ENCODE assay signal across 26 cellular contexts in the genomic region with DNA sequence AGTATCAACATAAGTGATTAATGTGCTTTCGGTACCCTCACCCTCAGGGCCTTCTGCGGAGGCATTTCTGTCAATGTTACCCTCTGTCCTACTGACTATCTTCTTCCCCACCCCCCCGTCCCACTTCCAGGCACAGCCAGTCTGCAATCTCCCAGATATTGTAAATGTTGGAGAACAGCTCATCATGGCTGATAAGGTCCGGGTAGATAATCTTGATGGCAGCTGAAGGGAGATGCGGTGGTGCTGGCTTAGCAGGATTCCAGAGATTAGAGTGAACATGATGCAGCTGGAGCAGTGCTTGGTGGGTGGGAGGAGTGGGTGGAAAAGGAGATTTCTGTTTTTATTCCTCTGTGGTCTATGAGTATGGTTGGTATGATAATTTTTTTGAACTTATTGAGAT. TPM values are rescaled to one million over a fixed set of nuclear protein-coding genes. Genes with fewer than 3 reads are reported as not detected.
DNase-seq lines count a peak whose midpoint lies in the region; ATAC-seq, FAIRE-seq and TF ChIP-seq lines count a peak whose summit lies in the region.
"Had no signal": no experiment of that assay in that cellular context is flagged by ENCODE, and none has a peak within 500 bp of the region (broad histone marks: within the 10 kb centered on the region; RNA-seq: fewer than 3 reads in every experiment).

No MANE protein-coding gene starts in this region.

- no peak for TF ChIP-seq CTCF in K562 (IDR thresholded peaks at IDR 0.05 in 2 of 3, conservative IDR thresholded peaks at IDR 0.05 in 1 of 3; ENCODE audit: insufficient read depth in 2 of 3, low read depth in 1 of 3, low read length in 3 of 3)

- no peak overlapping the region for H3K27ac ChIP-seq in K562 (ENCODE audit: extremely low read depth, low read depth, low read length)
- H3K27ac ChIP-seq: BLaER1, KMS-11, Peyer's patch, SK-N-MC had no signal

- H3K4me3 ChIP-seq in K562 = no peak overlapping the region
- H3K4me3 ChIP-seq: BLaER1, Peyer's patch, SK-N-MC had no signal

- H2AFZ ChIP-seq in K562 (ENCODE audit: low read depth, low read length) = no peak overlapping the region

- peaks cover 0 to 8% of the 10 kb centered on the region in 2 experiments; a peak in 1 of 5 replicates for H3K27me3 ChIP-seq in K562 (ENCODE audit: control insufficient read depth in 2 of 2, insufficient read depth in 2 of 2, low read length in 2 of 2)
- H3K27me3 ChIP-seq: BLaER1, Peyer's patch had no signal

- POLR2A ChIA-PET in K562 (lab: Yijun Ruan, JAX) = interaction anchor here (0.6 to 0.8 kb wide), 3 partner anchors 73 to 213 kb away, joined by 3 to 4 read pairs (median 3); no protein-coding TSS in a partner anchor

- TF ChIP-seq EP300 in K562 (IDR thresholded peaks at IDR 0.05; ENCODE audit: low read length) = peak; percentile 23; the same call in 1 of the 2 replicates

- peak; percentile 19 for FAIRE-seq in K562 (lab: Jason Lieb, UNC)
- FAIRE-seq: A204.1, G401.6, H54 had no signal

- no peaks in the 10 kb centered on the region for H3K9me3 ChIP-seq in K562 (replicated peaks; ENCODE audit: control insufficient read depth, insufficient read depth, low read depth, low read length)
- H3K9me3 ChIP-seq: BLaER1, Peyer's patch had no signal

- DNase-seq in ELF-1 (ENCODE audit: low read depth, low spot score) = peak; percentile 34
- peak; percentile 69 for DNase-seq in OCI-M1 (lab: John Stamatoyannopoulos, UW)
- DNase-seq in K562 (ENCODE audit: extremely low read depth in 1 of 4, low spot score in 3 of 4) = peak in 2 of 4 experiments; percentile 11 to 33
- peak; percentile 5 for DNase-seq in non-pigmented ciliary epithelial cell (ENCODE audit: low read depth)
- DNase-seq in NCI-H187 (lab: John Stamatoyannopoulos, UW) = no peak
- DNase-seq in NCI-H1694 treated with DMSO at 0.1 percent for 48 hours (lab: John Stamatoyannopoulos, UW) = no peak
- DNase-seq in stimulated activated naive CD4-positive, alpha-beta T cell (lab: John Stamatoyannopoulos, UW) = no peak
- no peak for DNase-seq in activated CD4-positive, CD25-positive, alpha-beta regulatory T cell treated with anti-CD3 and anti-CD28 coated beads, Interleukin-2, amount 50 U/mL, for 72 hours
- DNase-seq: CD4-positive, CD25-positive, alpha-beta regulatory T cell; DMS53; MM.1S; NCI-H1092; NCI-H1417 treated with DMSO at 0.1 percent for 48 hours; NCI-H187 treated with DMSO at 0.1 percent for 48 hours; NCI-H446 treated with DMSO at 0.1 percent for 48 hours; NCI-H526; Peyer's patch; SIG-M5 had no signal

- in situ Hi-C loops in K562 (cut with MboI) = no loop called here

- no peak for TF ChIP-seq POLR2A in K562 (conservative IDR thresholded peaks at IDR 0.05)

- TF ChIP-seq RAD21 in K562 (CRISPR knock-in tag; conservative IDR thresholded peaks at IDR 0.05 in 1 of 2, IDR thresholded peaks at IDR 0.05 in 1 of 2) = no peak

- 0% methylated on average over 5 of the region's 5 CpGs for WGBS in K562 (ENCODE audit: insufficient coverage, low coverage, missing lambda C conversion rate)

- no peaks in the 10 kb centered on the region for H3K79me2 ChIP-seq in K562 (ENCODE audit: control insufficient read depth, insufficient read depth, low read length)

- H3K9me1 ChIP-seq in K562 (ENCODE audit: control insufficient read depth, insufficient read depth, low read length) = no peaks in the 10 kb centered on the region

- no peaks in the 10 kb centered on the region for H4K20me1 ChIP-seq in K562 (replicated peaks; ENCODE audit: control insufficient read depth, insufficient read depth, low read length)
- H4K20me1 ChIP-seq: BLaER1 had no signal

- no peak overlapping the region for H3K9ac ChIP-seq in K562 (ENCODE audit: insufficient read depth in 1 of 2, low read depth in 2 of 2, low read length in 2 of 2)
- H3K9ac ChIP-seq: BLaER1, KMS-11 had no signal

- intact Hi-C loops in K562 (cut with micrococcal nuclease) = no loop called here

- no peak overlapping the region for H3K4me2 ChIP-seq in K562 (ENCODE audit: insufficient read depth, low read length)
- H3K4me2 ChIP-seq: BLaER1, KMS-11 had no signal

- no peaks in the 10 kb centered on the region for H3K36me3 ChIP-seq in K562 (ENCODE audit: control insufficient read depth, insufficient read depth, low read length)
- H3K36me3 ChIP-seq: BLaER1, Peyer's patch had no signal

- CTCF ChIA-PET in K562 (lab: Yijun Ruan, JAX; ENCODE audit: low intra/inter-chr PET ratio) = no interaction called here

- ATAC-seq in K562 = no peak; the same call in 2 of the 3 replicates

- no TSS peak for BruUV-seq in K562 (replicated peaks; lab: Mats Ljungman, UMichigan)

- peaks cover 0 to 7% of the 10 kb centered on the region in 2 experiments; a peak in 2 of 5 replicates for H3K4me1 ChIP-seq in K562 (replicated peaks in 1 of 2; ENCODE audit: control insufficient read depth in 2 of 2, insufficient read depth in 2 of 2, low read length in 2 of 2)
- H3K4me1 ChIP-seq: BLaER1, Peyer's patch had no signal

TF ChIP-seq in K562, 482 proteins besides CTCF, POLR2A, EP300 and RAD21 (continues in another document):
- TF ChIP-seq, protein P1, sequence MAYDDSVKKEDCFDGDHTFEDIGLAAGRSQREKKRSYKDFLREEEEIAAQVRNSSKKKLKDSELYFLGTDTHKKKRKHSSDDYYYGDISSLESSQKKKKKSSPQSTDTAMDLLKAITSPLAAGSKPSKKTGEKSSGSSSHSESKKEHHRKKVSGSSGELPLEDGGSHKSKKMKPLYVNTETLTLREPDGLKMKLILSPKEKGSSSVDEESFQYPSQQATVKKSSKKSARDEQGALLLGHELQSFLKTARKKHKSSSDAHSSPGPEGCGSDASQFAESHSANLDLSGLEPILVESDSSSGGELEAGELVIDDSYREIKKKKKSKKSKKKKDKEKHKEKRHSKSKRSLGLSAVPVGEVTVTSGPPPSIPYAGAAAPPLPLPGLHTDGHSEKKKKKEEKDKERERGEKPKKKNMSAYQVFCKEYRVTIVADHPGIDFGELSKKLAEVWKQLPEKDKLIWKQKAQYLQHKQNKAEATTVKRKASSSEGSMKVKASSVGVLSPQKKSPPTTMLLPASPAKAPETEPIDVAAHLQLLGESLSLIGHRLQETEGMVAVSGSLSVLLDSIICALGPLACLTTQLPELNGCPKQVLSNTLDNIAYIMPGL (CRISPR knock-in tag; IDR thresholded peaks at IDR 0.05) = no peak
- peak in 1 of 2 experiments; percentile 70; a peak in 2 of 4 replicates for TF ChIP-seq RCOR1 (IDR thresholded peaks at IDR 0.05; ENCODE audit: borderline replicate concordance in 1 of 2, low read depth in 2 of 2, low read length in 2 of 2)
- TF ChIP-seq CBX5 (IDR thresholded peaks at IDR 0.05; ENCODE audit: borderline replicate concordance, low read depth) = no peak
- no peak for TF ChIP-seq PBX2 (CRISPR knock-in tag; IDR thresholded peaks at IDR 0.05; ENCODE audit: low read depth)
- TF ChIP-seq PBX2 (tag; conservative IDR thresholded peaks at IDR 0.05; ENCODE audit: low read depth) = no peak
- TF ChIP-seq NFRKB (IDR thresholded peaks at IDR 0.05; ENCODE audit: low read depth) = no peak
- TF ChIP-seq TRIM28 (IDR thresholded peaks at IDR 0.05) = no peak
- TF ChIP-seq ZNF311 (CRISPR knock-in tag; IDR thresholded peaks at IDR 0.05) = no peak
- TF ChIP-seq BACH1 (tag; IDR thresholded peaks at IDR 0.05) = no peak
- TF ChIP-seq TRIM24 (IDR thresholded peaks at IDR 0.05) = peak; percentile 54; a peak in 2 of 4 replicates
- no peak for TF ChIP-seq SNAPC5 (CRISPR knock-in tag; IDR thresholded peaks at IDR 0.05)

RNA-seq across cellular contexts. Expression of gene GTF2A1L, which starts 15.5 kb away (rescaled TPM):
- total RNA-seq in K562 (2011; cell fraction: chromatin; rRNA removed; ENCODE audit: low replicate concordance) = not detected in 2 replicates
- total RNA-seq in K562 (2011; cell fraction: nucleolus; rRNA removed) = not detected in 2 replicates
- not detected in 2 replicates for total RNA-seq in K562 (2011; cell fraction: nucleoplasm; rRNA removed)
- total RNA-seq in K562 (2014; rRNA removed) (not detected in 2 replicates), K562 (2014; rRNA removed; fragmentation: Illumina TruSeq; extraction: Trizol) (not detected in 2 replicates), K562 (2015; rRNA removed; fragmentation: Illumina TruSeq; extraction: Trizol) (0.18 TPM in 1 of 2 replicates, not detected in the other), K562 (2021) (not detected in 2 replicates)
- polyA plus RNA-seq in K562 (2011; rRNA removed) (not detected in 2 replicates), K562 (2014; fragmentation: Illumina TruSeq; extraction: Trizol) (not detected in 2 replicates), K562 (2014; fragmentation: Nextera tagmentation; extraction: Ambion mirVana) (under 1 TPM; 0.06 to 0.35 TPM), K562 (2014; rRNA removed) (0.05 TPM in 1 of 2 replicates, not detected in the other)
- polyA plus RNA-seq in K562 (2011; cell fraction: cytosol; rRNA removed) = 0.06 TPM in 1 of 2 replicates, not detected in the other
- polyA plus RNA-seq in K562 (2011; cell fraction: nucleus; rRNA removed) = not detected in 2 replicates
- polyA plus RNA-seq in K562 (2012) = 0.14 TPM in 1 of 2 replicates, not detected in the other
- polyA minus RNA-seq in K562 (2011; rRNA and poly(A)+ RNA removed) = not detected in 2 replicates
- not detected in 2 replicates for polyA minus RNA-seq in K562 (2011; cell fraction: cytosol; rRNA and poly(A)+ RNA removed)
- polyA minus RNA-seq in K562 (2011; cell fraction: nucleus; rRNA and poly(A)+ RNA removed) = not detected in 2 replicates
- total RNA-seq: CD4-positive, CD25-positive, alpha-beta regulatory T cell; Daoy; OCI-LY7 had no signal
- polyA plus RNA-seq: CD4-positive, CD25-positive, alpha-beta regulatory T cell had no signal

Comparison
In these comparisons a context has a peak if more than half of its experiments do, and no peak if none do; other contexts are left out.
1. DNase-seq: peak in ELF-1 (single experiment), OCI-M1 (single experiment) and non-pigmented ciliary epithelial cell (single experiment); none in NCI-H187 (0 of 2), NCI-H1694 treated with DMSO at 0.1 percent for 48 hours (single experiment), stimulated activated naive CD4-positive, alpha-beta T cell (0 of 6) and activated CD4-positive, CD25-positive, alpha-beta regulatory T cell treated with anti-CD3 and anti-CD28 coated beads, Interleukin-2, amount 50 U/mL, for 72 hours (single experiment).